In the genomic region with DNA sequence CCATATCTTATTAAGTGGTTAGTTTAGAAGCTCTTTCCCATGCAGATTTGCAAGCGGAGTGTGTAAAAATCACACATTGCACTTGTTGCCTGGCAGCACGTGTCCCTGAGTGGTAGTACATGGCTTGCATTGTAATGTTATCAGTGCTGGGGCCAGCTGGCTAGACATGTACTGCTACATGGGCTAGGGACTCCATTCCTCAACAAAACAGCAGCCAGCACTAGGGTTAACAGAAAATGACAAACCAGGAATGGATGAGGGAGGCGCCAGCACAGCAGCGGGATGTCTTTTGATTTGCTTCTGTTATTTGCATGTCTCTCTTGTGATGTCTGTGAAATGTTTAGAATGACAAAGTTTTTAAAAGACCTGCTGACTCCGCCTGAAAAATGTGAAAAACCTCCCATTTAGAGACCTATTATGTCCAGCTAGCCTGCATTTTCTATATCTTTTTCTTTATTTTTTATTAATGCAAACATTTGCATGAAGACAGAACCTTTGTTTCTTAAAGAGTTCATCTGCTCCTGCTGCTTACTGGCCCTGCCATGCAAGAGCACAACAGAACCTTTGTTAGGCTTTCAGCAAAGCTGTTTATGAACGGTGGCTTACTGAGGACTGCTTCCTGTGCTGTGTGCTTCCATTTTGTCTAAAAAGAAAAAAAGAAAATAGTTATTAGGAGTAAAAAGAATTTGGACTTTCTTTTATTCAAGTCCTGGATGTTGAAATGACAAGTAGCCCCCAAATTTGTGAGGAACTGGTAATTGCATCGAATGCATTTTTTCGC, we compare ENCODE assay signal across 14 cellular contexts. TPM values are rescaled to one million over a fixed set of nuclear protein-coding genes. Genes with fewer than 3 reads are reported as not detected.
DNase-seq lines count a peak whose midpoint lies in the region; ATAC-seq lines count a peak whose summit lies in the region.
"Had no signal": no experiment of that assay in that cellular context is flagged by ENCODE, and none has a peak within 500 bp of the region (broad histone marks: within the 10 kb centered on the region; RNA-seq: fewer than 3 reads in every experiment).

No MANE protein-coding gene starts in this region.

- peak overlapping the region; percentile 21 for H3K9ac ChIP-seq in iPS-18a (ENCODE audit: low read length)

- intact Hi-C loops in sciatic nerve (cut with DNase I), result no loop called here

- no peaks in the 10 kb centered on the region for H3K36me3 ChIP-seq in iPS-18a (ENCODE audit: control insufficient read depth, low read depth, low read length)
- H3K36me3 ChIP-seq: thoracic aorta had no signal

- peak overlapping the region; percentile 25 for H3K4me3 ChIP-seq in iPS-18a (ENCODE audit: low read length)
- H3K4me3 ChIP-seq: thoracic aorta had no signal

- no peaks in the 10 kb centered on the region for H3K9me3 ChIP-seq in iPS-18a (ENCODE audit: control insufficient read depth, low read depth, low read length)
- H3K9me3 ChIP-seq: thoracic aorta had no signal

- H3K27me3 ChIP-seq in iPS-18a (ENCODE audit: control insufficient read depth, insufficient read depth, low read length), result peaks cover 19% of the 10 kb centered on the region

- peak in 2 of 3 experiments; percentile 29 to 35 for DNase-seq in NCI-H1417 (lab: John Stamatoyannopoulos, UW)
- no peak for DNase-seq in NCI-H1417 treated with DMSO at 0.1 percent for 48 hours (lab: John Stamatoyannopoulos, UW)
- DNase-seq in amygdala (lab: John Stamatoyannopoulos, UW), result peak in 44 of 56 donors; percentile 9 to 79 (median 32)
- no peak for DNase-seq in sciatic nerve (ENCODE audit: low spot score)
- DNase-seq: 8988T; activated CD4-positive, alpha-beta T cell treated with anti-CD3 and anti-CD28 coated beads for 48 hours; activated naive CD4-positive, alpha-beta T cell treated with Interleukin-2 at 50 U/mL for 16 hours; effector memory CD8-positive, alpha-beta T cell; NCI-H2171 treated with DMSO at 0.1 percent for 48 hours had no signal

- ATAC-seq in sciatic nerve (peak; percentile 81), HG03442 (IDR thresholded peaks at IDR 0.05; ENCODE audit: unreplicated experiment) (no peak), GM18870 (IDR thresholded peaks at IDR 0.05; ENCODE audit: unreplicated experiment) (no peak), HG02885 (IDR thresholded peaks at IDR 0.05; ENCODE audit: poor library complexity, unreplicated experiment) (no peak)
- ATAC-seq: effector memory CD8-positive, alpha-beta T cell had no signal

- H3K4me1 ChIP-seq in iPS-18a (ENCODE audit: control insufficient read depth, low read depth, low read length), result peaks cover 31% of the 10 kb centered on the region

- no peak overlapping the region for H3K27ac ChIP-seq in iPS-18a (ENCODE audit: low read length)
- H3K27ac ChIP-seq: thoracic aorta had no signal

RNA-seq across cellular contexts. Expression of a gene that starts 40.7 kb away (rescaled TPM):
- total RNA-seq in sciatic nerve, result 30.4 TPM

RNA-seq across cellular contexts. Expression of a gene that starts 58.9 kb away (rescaled TPM):
- total RNA-seq in sciatic nerve, result 29.3 TPM

Comparison
In these comparisons a context has a peak if more than half of its experiments do, and no peak if none do; other contexts are left out.
1. DNase-seq: peak in NCI-H1417 (2 of 3) and amygdala (44 of 56); none in NCI-H1417 treated with DMSO at 0.1 percent for 48 hours (single experiment) and sciatic nerve (single experiment).